In genomic region chr7:80146561-80146960, GRCh38 we compare ENCODE assay signal across 23 cellular contexts. TPM values are rescaled to one million over a fixed set of nuclear protein-coding genes. Genes with fewer than 3 reads are reported as not detected.
DNase-seq lines count a peak whose midpoint lies in the region; ATAC-seq, FAIRE-seq and TF ChIP-seq lines count a peak whose summit lies in the region.
"Had no signal": no experiment of that assay in that cellular context is flagged by ENCODE, and none has a peak within 500 bp of the region (broad histone marks: within the 10 kb centered on the region; RNA-seq: fewer than 3 reads in every experiment).

No MANE protein-coding gene starts in this region.

- no peak overlapping the region for H3K23ac ChIP-seq in trophoblast cell (ENCODE audit: low read length)

- H3K79me1 ChIP-seq in trophoblast cell (ENCODE audit: low read length), result peaks cover 5% of the 10 kb centered on the region

- ATAC-seq in GM18861 (IDR thresholded peaks at IDR 0.05; ENCODE audit: unreplicated experiment), result no peak
- ATAC-seq: GM12878; natural killer cell treated with Interleukin-12 subunit alpha and Interleukin-12 subunit beta and Interleukin-15 and Interleukin-18, amount 100 ng/mL, for 72 hours had no signal

- H3K4ac ChIP-seq in trophoblast cell (ENCODE audit: low read depth, low read length), result no peak overlapping the region

- no peaks in the 10 kb centered on the region for H3K36me3 ChIP-seq in adipocyte (ENCODE audit: control insufficient read depth, insufficient read depth, low read length, severe bottlenecking)
- no peaks in the 10 kb centered on the region for H3K36me3 ChIP-seq in trophoblast cell (ENCODE audit: control insufficient read depth in 1 of 2, insufficient read depth in 2 of 2, low read length in 2 of 2)
- no peaks in the 10 kb centered on the region for H3K36me3 ChIP-seq in Karpas-422 (ENCODE audit: insufficient read depth, low read length)
- H3K36me3 ChIP-seq: left ventricle myocardium inferior, right lobe of liver, upper lobe of left lung, WERI-Rb-1 had no signal

- no peaks in the 10 kb centered on the region for H3K27me3 ChIP-seq in adipocyte (replicated peaks; ENCODE audit: control insufficient read depth, insufficient read depth, low read length)
- no peaks in the 10 kb centered on the region for H3K27me3 ChIP-seq in trophoblast cell (ENCODE audit: insufficient read depth, low read length)
- H3K27me3 ChIP-seq in Karpas-422 (ENCODE audit: low read length), result no peaks in the 10 kb centered on the region
- H3K27me3 ChIP-seq: right lobe of liver, upper lobe of left lung had no signal

- no peak overlapping the region for H2BK120ac ChIP-seq in trophoblast cell (ENCODE audit: insufficient read depth, low read length, poor library complexity)

- WGBS in trophoblast cell (ENCODE audit: extremely low coverage, insufficient coverage, insufficient read length), result no CpG with 5 or more reads among the region's 1 CpG

- H4K8ac ChIP-seq in trophoblast cell (ENCODE audit: low read depth, low read length), result no peak overlapping the region

- FAIRE-seq in H54 (lab: Jason Lieb, UNC), result peak; percentile 69
- FAIRE-seq: GM12878, H1 had no signal

- TF ChIP-seq CTCF in fibroblast of villous mesenchyme (IDR thresholded peaks at IDR 0.05; ENCODE audit: insufficient read depth, low read depth, low read length), result no peak

- no peaks in the 10 kb centered on the region for H4K20me1 ChIP-seq in Karpas-422 (ENCODE audit: insufficient read depth, low read depth, low read length)

- no peak overlapping the region for H2AFZ ChIP-seq in trophoblast cell (ENCODE audit: insufficient read depth, low read length, poor library complexity)
- H2AFZ ChIP-seq in Karpas-422 (ENCODE audit: low read length), result no peak overlapping the region

- no peak overlapping the region for H2BK5ac ChIP-seq in trophoblast cell (ENCODE audit: low read depth, low read length, poor library complexity)

- H4K91ac ChIP-seq in trophoblast cell (ENCODE audit: low read depth, low read length), result no peak overlapping the region

- no peak overlapping the region for H2BK12ac ChIP-seq in trophoblast cell (ENCODE audit: low read length)

- H3K14ac ChIP-seq in trophoblast cell (ENCODE audit: low read length), result no peak overlapping the region

- peak overlapping the region; percentile 20 for H3K27ac ChIP-seq in trophoblast cell (ENCODE audit: low read depth, low read length)
- no peak overlapping the region for H3K27ac ChIP-seq in Karpas-422 (ENCODE audit: low read length)
- H3K27ac ChIP-seq: HL-60, left ventricle myocardium inferior, right lobe of liver, WERI-Rb-1 had no signal

- H3K4me2 ChIP-seq in trophoblast cell (ENCODE audit: low read length) (no peak overlapping the region), Karpas-422 (ENCODE audit: low read depth, low read length, poor library complexity, severe bottlenecking) (no peak overlapping the region)

- peak overlapping the region; percentile 39 for H3K4me3 ChIP-seq in adipocyte (ENCODE audit: low read length)
- no peak overlapping the region for H3K4me3 ChIP-seq in fibroblast of villous mesenchyme (ENCODE audit: low read depth, low read length)
- H3K4me3 ChIP-seq in trophoblast cell (ENCODE audit: low read depth, low read length), result no peak overlapping the region
- H3K4me3 ChIP-seq in Karpas-422 (ENCODE audit: low read length), result no peak overlapping the region
- H3K4me3 ChIP-seq: GM12878, right lobe of liver, upper lobe of left lung had no signal

- H3K9ac ChIP-seq in adipocyte (ENCODE audit: low read length) (peak overlapping the region; percentile 20), trophoblast cell (ENCODE audit: low read length) (no peak overlapping the region), Karpas-422 (ENCODE audit: low read length) (no peak overlapping the region)

- H3K18ac ChIP-seq in trophoblast cell (ENCODE audit: low read length), result no peak overlapping the region

- no peak for TF ChIP-seq POLR2A in H54 (IDR thresholded peaks at IDR 0.05; ENCODE audit: low read depth, low read length)

- no peaks in the 10 kb centered on the region for H3K9me3 ChIP-seq in adipocyte (ENCODE audit: control insufficient read depth, low read length)
- H3K9me3 ChIP-seq in trophoblast cell (ENCODE audit: insufficient read depth, low read depth, low read length), result no peaks in the 10 kb centered on the region
- peaks cover 14% of the 10 kb centered on the region for H3K9me3 ChIP-seq in Karpas-422 (ENCODE audit: low read length)
- H3K9me3 ChIP-seq: left ventricle myocardium inferior, right lobe of liver, upper lobe of left lung had no signal

- H3K4me1 ChIP-seq in adipocyte (ENCODE audit: control insufficient read depth, insufficient read depth, low read length) (peaks cover 76% of the 10 kb centered on the region), trophoblast cell (ENCODE audit: control insufficient read depth in 1 of 2, insufficient read depth in 2 of 2, low read length in 2 of 2) (peaks cover 4 to 7% of the 10 kb centered on the region in 2 experiments), Karpas-422 (ENCODE audit: low read length) (no peaks in the 10 kb centered on the region)

- no peak overlapping the region for H4K12ac ChIP-seq in trophoblast cell (ENCODE audit: low read depth, low read length)

- H2AK5ac ChIP-seq in trophoblast cell (ENCODE audit: low read length), result no peak overlapping the region

- DNase-seq in H54 (ENCODE audit: insufficient read length, low spot score) (no peak), adipocyte (ENCODE audit: low read depth) (no peak), fibroblast of villous mesenchyme (ENCODE audit: low read depth) (peak; percentile 77), trophoblast cell (peak in 1 of 2 donors; percentile 78), Karpas-422 (no peak)
- DNase-seq in activated CD8-positive, alpha-beta memory T cell treated with anti-CD3 and anti-CD28 coated beads, Interleukin-2, amount 50 U/mL, for 48 hours, result no peak
- DNase-seq: activated CD4-positive, alpha-beta T cell treated with anti-CD3 and anti-CD28 coated beads, Interleukin-2, amount 10 ng/mL, durations not matched to agents 7 days and 5 days; activated naive CD4-positive, alpha-beta T cell treated with anti-CD3 and anti-CD28 coated beads, Interleukin-2, amount 50 U/mL, for 16 hours; anterior cingulate cortex; foreskin melanocyte; left ventricle myocardium inferior; NCI-H1048; NCI-H1694 treated with DMSO at 0.1 percent for 48 hours; NCI-H2171; NCI-H526 treated with DMSO at 0.1 percent for 48 hours; right lobe of liver; upper lobe of left lung; WERI-Rb-1 had no signal

- H3K9me2 ChIP-seq in Karpas-422 (replicated peaks; ENCODE audit: insufficient read depth, low read length), result 0 out of 2 replicates have a peak, but pooled peaks cover 3% of the 10 kb centered on the region

- H3K79me2 ChIP-seq in trophoblast cell (ENCODE audit: control insufficient read depth, insufficient read depth, low read length, poor library complexity), result peaks cover 2% of the 10 kb centered on the region
- H3K79me2 ChIP-seq in Karpas-422 (ENCODE audit: low read length), result no peaks in the 10 kb centered on the region

RNA-seq across cellular contexts. Expression of gene GNAI1, which starts 11.9 kb away (rescaled TPM):
- total RNA-seq in fibroblast of villous mesenchyme, result 56.0 and 73.8 TPM in 2 replicates
- polyA plus RNA-seq in trophoblast cell (2013), result 22.6 and 23.7 TPM in 2 replicates
- not detected in 2 replicates for total RNA-seq in Karpas-422 (2014; rRNA removed; shearing (Covaris generic); ENCODE audit: low replicate concordance)
- total RNA-seq: GM12878 had no signal
- polyA plus RNA-seq: GM12878 had no signal

Comparison
In these comparisons a context has a peak if more than half of its experiments do, and no peak if none do; other contexts are left out.
1. RNA of gene GNAI1, which starts 11.9 kb away (total RNA-seq): 56.0 to 73.8 TPM in fibroblast of villous mesenchyme; not detected in Karpas-422; every median in the first group is over 10 times any median in the second.